In genomic region chr4:3073158-3074077, GRCh38 we compare ENCODE assay signal across 8 cellular contexts. TPM values are rescaled to one million over a fixed set of nuclear protein-coding genes. Genes with fewer than 3 reads are reported as not detected.
DNase-seq lines count a peak whose midpoint lies in the region; ATAC-seq and TF ChIP-seq lines count a peak whose summit lies in the region.

No MANE protein-coding gene starts in this region.

- no peaks in the 10 kb centered on the region for H3K36me3 ChIP-seq in suprapubic skin

- DNase-seq in activated naive CD4-positive, alpha-beta T cell treated with anti-CD3 and anti-CD28 coated beads, Interleukin-2, amount 50 U/mL, for 72 hours (ENCODE audit: low spot score in 2 of 2) = no peak
- no peak for DNase-seq in activated naive CD4-positive, alpha-beta T cell treated with Interleukin-2 at 50 U/mL for 16 hours
- peak; percentile 35 for DNase-seq in activated gamma-delta T cell (lab: John Stamatoyannopoulos, UW)
- DNase-seq in iPS-NIHi7 (ENCODE audit: extremely low spot score) = peak; percentile 32
- DNase-seq in suprapubic skin (ENCODE audit: low spot score in 2 of 2) = peak in 1 of 2 donors; percentile 76
- no peak for DNase-seq in NCI-H2107 treated with DMSO at 0.1 percent for 48 hours (lab: John Stamatoyannopoulos, UW; ENCODE audit: unreplicated experiment)
- no peak for DNase-seq in HUDEP-2 (lab: John Stamatoyannopoulos, UW; ENCODE audit: unreplicated experiment in 76 of 76)

- H3K27ac ChIP-seq in suprapubic skin = peak overlapping the region; percentile 12

- 42% methylated on average over 13 of the region's 54 CpGs for WGBS in suprapubic skin

- no peak for TF ChIP-seq CTCF in suprapubic skin (IDR thresholded peaks at IDR 0.05)

- no peak for TF ChIP-seq EP300 in suprapubic skin (IDR thresholded peaks at IDR 0.05)

- H3K4me1 ChIP-seq in suprapubic skin = peaks cover 29% of the 10 kb centered on the region

- no peaks in the 10 kb centered on the region for H3K27me3 ChIP-seq in suprapubic skin

- no peak for TF ChIP-seq POLR2A in suprapubic skin (IDR thresholded peaks at IDR 0.05)

- H3K36me3 Mint-ChIP-seq in activated naive CD4-positive, alpha-beta T cell treated with anti-CD3 and anti-CD28 coated beads, Interleukin-2, amount 50 U/mL, for 72 hours = peaks cover 0 to 21% of the 10 kb centered on the region in 2 donors

- no peaks in the 10 kb centered on the region for H3K9me3 ChIP-seq in suprapubic skin

- peak overlapping the region; percentile 84 for H3K4me3 ChIP-seq in suprapubic skin

- H3K27ac Mint-ChIP-seq in activated naive CD4-positive, alpha-beta T cell treated with anti-CD3 and anti-CD28 coated beads, Interleukin-2, amount 50 U/mL, for 72 hours = no peak overlapping the region

- H3K9me3 Mint-ChIP-seq in activated naive CD4-positive, alpha-beta T cell treated with anti-CD3 and anti-CD28 coated beads, Interleukin-2, amount 50 U/mL, for 72 hours = no peaks in the 10 kb centered on the region

- peak; percentile 52 to 58 for ATAC-seq in activated naive CD4-positive, alpha-beta T cell treated with anti-CD3 and anti-CD28 coated beads, Interleukin-2, amount 50 U/mL, for 72 hours
- ATAC-seq in HG03159 (IDR thresholded peaks at IDR 0.05; ENCODE audit: unreplicated experiment) = peak; percentile 19

RNA-seq across cellular contexts. Expression of gene HTT-AS, which starts 0.9 kb away (rescaled TPM):
- total RNA-seq in activated naive CD4-positive, alpha-beta T cell treated with anti-CD3 and anti-CD28 coated beads, Interleukin-2, amount 50 U/mL, for 72 hours = not detected
- total RNA-seq in suprapubic skin = not detected

RNA-seq across cellular contexts. Expression of gene HTT, which starts 1.1 kb away (rescaled TPM):
- total RNA-seq in activated naive CD4-positive, alpha-beta T cell treated with anti-CD3 and anti-CD28 coated beads, Interleukin-2, amount 50 U/mL, for 72 hours = 100 to 1,000 TPM in 1 of 2 donors, 10 to 100 TPM in 1; 77.8 to 121 TPM
- total RNA-seq in suprapubic skin = 100 to 1,000 TPM in 1 of 4 donors, 10 to 100 TPM in 3; 50.1 to 192 (median 81.0) TPM

Comparison
In these comparisons a context has a peak if more than half of its experiments do, and no peak if none do; other contexts are left out.
1. DNase-seq: peak in activated gamma-delta T cell (single experiment) and iPS-NIHi7 (single experiment); none in activated naive CD4-positive, alpha-beta T cell treated with anti-CD3 and anti-CD28 coated beads, Interleukin-2, amount 50 U/mL, for 72 hours (0 of 2), activated naive CD4-positive, alpha-beta T cell treated with Interleukin-2 at 50 U/mL for 16 hours (single experiment), NCI-H2107 treated with DMSO at 0.1 percent for 48 hours (single experiment) and HUDEP-2 (0 of 76).